In the genomic region with DNA sequence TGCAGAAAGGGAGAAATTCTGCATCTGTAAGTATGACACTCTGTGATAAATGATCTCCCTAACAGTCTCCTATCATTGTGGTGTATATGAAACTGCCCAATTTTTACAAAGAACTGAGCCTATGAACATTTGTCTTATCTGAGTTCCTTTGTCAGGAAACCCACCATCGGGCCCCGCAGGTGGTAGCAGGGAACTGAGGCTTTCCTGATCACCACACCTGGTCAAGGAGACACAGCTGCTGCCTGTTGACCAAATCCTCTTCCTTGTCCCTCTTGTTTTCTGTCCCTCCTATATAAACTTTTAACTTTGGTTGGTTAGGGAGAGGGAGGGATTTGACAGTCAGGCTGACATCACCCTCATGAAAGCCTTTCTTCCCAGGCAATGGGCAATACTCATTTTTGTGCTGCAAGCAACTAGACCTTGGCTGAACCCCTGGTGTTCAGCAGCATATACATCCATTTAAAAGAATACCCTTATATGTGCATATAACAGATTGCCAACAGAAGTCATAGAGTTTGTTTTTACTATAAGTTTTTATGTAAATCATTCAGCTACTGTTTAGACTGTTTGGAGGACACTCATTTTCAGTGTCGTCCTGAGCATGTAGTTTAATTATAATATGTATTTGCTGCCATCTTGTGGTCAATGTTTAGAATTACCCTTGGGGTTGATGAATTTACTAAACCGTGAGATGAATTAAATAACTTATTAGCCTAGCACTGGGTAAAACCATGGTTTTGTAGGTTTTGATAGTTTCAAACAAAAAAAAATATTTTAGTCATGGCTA, we compare ENCODE assay signal across 8 cellular contexts. TPM values are rescaled to one million over a fixed set of nuclear protein-coding genes. Genes with fewer than 3 reads are reported as not detected.
DNase-seq lines count a peak whose midpoint lies in the region; ATAC-seq and TF ChIP-seq lines count a peak whose summit lies in the region.

No MANE protein-coding gene starts in this region.

- WGBS in endodermal cell (ENCODE audit: insufficient coverage in 1 of 2, insufficient read length in 1 of 2), 2 experiments, result 0 to 47% methylated on average over 1 to 4 of the region's 4 CpGs

- H3K4me1 Mint-ChIP-seq in activated CD4-positive, alpha-beta T cell treated with anti-CD3 and anti-CD28 coated beads for 36 hours, result no peaks in the 10 kb centered on the region
- H3K4me1 Mint-ChIP-seq in endodermal cell, result peaks cover 4% of the 10 kb centered on the region

- H3K4me3 ChIP-seq in PC-3 (ENCODE audit: low read length) (no peak overlapping the region), endodermal cell (ENCODE audit: low read length) (no peak overlapping the region)

- POLR2A ChIA-PET in activated CD4-positive, alpha-beta T cell treated with anti-CD3 and anti-CD28 coated beads for 36 hours (lab: Charles Lee), result no interaction called here
- POLR2A ChIA-PET in PC-3 (lab: Charles Lee; ENCODE audit: unreplicated experiment), result no interaction called here

- no peaks in the 10 kb centered on the region for H4K20me1 ChIP-seq in PC-3 (ENCODE audit: low read length)

- CTCF ChIA-PET in activated CD4-positive, alpha-beta T cell treated with anti-CD3 and anti-CD28 coated beads for 36 hours (lab: Charles Lee), result interaction anchor here (0.7 to 5.2 kb wide), 9 partner anchors 20 to 317 kb away, joined by 3 to 29 read pairs (median 4); no protein-coding TSS in a partner anchor
- CTCF ChIA-PET in PC-3 (lab: Charles Lee), result interaction anchor here (0.5 to 1.3 kb wide), 3 partner anchors 226 to 317 kb away, joined by 6 to 17 read pairs (median 7); no protein-coding TSS in a partner anchor

- H3K9me2 ChIP-seq in PC-3 (replicated peaks; ENCODE audit: low read length), result no peaks in the 10 kb centered on the region

- H3K4me3 Mint-ChIP-seq in activated CD4-positive, alpha-beta T cell treated with anti-CD3 and anti-CD28 coated beads for 36 hours, result no peak overlapping the region
- no peak overlapping the region for H3K4me3 Mint-ChIP-seq in endodermal cell

- H3K9me3 Mint-ChIP-seq in activated CD4-positive, alpha-beta T cell treated with anti-CD3 and anti-CD28 coated beads for 36 hours (ENCODE audit: low read depth), result no peaks in the 10 kb centered on the region
- peaks cover 3% of the 10 kb centered on the region for H3K9me3 Mint-ChIP-seq in endodermal cell

- no peak overlapping the region for H2AFZ ChIP-seq in PC-3 (ENCODE audit: low read length)

- no peak overlapping the region for H3K4me2 ChIP-seq in PC-3 (ENCODE audit: low read length)

- peak; percentile 53 for ATAC-seq in activated CD4-positive, alpha-beta T cell treated with anti-CD3 and anti-CD28 coated beads for 36 hours
- peak; percentile 85 for ATAC-seq in PC-3

- DNase-seq in activated CD4-positive, alpha-beta T cell treated with anti-CD3 and anti-CD28 coated beads for 36 hours, result no peak
- no peak for DNase-seq in activated CD4-positive, alpha-beta T cell treated with anti-CD3 and anti-CD28 coated beads, Interleukin-2, amount 50 U/mL, for 1 hour
- DNase-seq in H4 (ENCODE audit: low spot score), result peak; percentile 72
- peak; percentile 71 for DNase-seq in KG1 (lab: John Stamatoyannopoulos, UW)
- DNase-seq in PC-3, result peak; percentile 80
- peak; percentile 39 for DNase-seq in endodermal cell
- peak; percentile 59 for DNase-seq in myocyte (ENCODE audit: low read depth)
- DNase-seq in stimulated activated CD4-positive, alpha-beta T cell treated with anti-CD3 and anti-CD28 coated beads, Interleukin-4, amount 100 ng/mL, for 1 hour, result no peak

- H3K27me3 ChIP-seq in PC-3 (ENCODE audit: low read length), result no peaks in the 10 kb centered on the region
- H3K27me3 ChIP-seq in endodermal cell (ENCODE audit: control insufficient read depth, insufficient read depth, low read length, poor library complexity, severe bottlenecking), result no peaks in the 10 kb centered on the region

- H3K27ac ChIP-seq in PC-3 (ENCODE audit: low read length) (no peak overlapping the region), endodermal cell (ENCODE audit: low read depth, low read length) (no peak overlapping the region)

- H3K9ac ChIP-seq in PC-3 (ENCODE audit: low read length) (no peak overlapping the region), endodermal cell (ENCODE audit: extremely low read depth, low read length, poor library complexity, severe bottlenecking) (no peak overlapping the region)

- no peaks in the 10 kb centered on the region for H3K9me3 ChIP-seq in PC-3 (ENCODE audit: low read length)
- no peaks in the 10 kb centered on the region for H3K9me3 ChIP-seq in endodermal cell (ENCODE audit: control insufficient read depth, low read length)

- H3F3A ChIP-seq in PC-3 (ENCODE audit: low read length, unreplicated experiment), result no peaks in the 10 kb centered on the region

- no peak overlapping the region for H3K27ac Mint-ChIP-seq in activated CD4-positive, alpha-beta T cell treated with anti-CD3 and anti-CD28 coated beads for 36 hours
- no peak overlapping the region for H3K27ac Mint-ChIP-seq in endodermal cell

- TF ChIP-seq CTCF in PC-3 (conservative IDR thresholded peaks at IDR 0.05; ENCODE audit: low read depth, low read length), result peak; percentile 77
- peak; percentile 80 for TF ChIP-seq CTCF in endodermal cell (conservative IDR thresholded peaks at IDR 0.05)

- intact Hi-C loops in activated CD4-positive, alpha-beta T cell treated with anti-CD3 and anti-CD28 coated beads for 36 hours (cut with DNase I, micrococcal nuclease), result loop anchor here (1.0 to 2.0 kb wide), 3 partner anchors 226 to 317 kb away; no protein-coding TSS in a partner anchor
- intact Hi-C loops in PC-3 (cut with micrococcal nuclease), result loop anchor here (1.0 to 2.0 kb wide), 3 partner anchors 226 to 387 kb away; partner anchors contain the start of genes CENPQ and MMUT

- H3K4me1 ChIP-seq in PC-3 (ENCODE audit: insufficient read depth, low read length), result no peaks in the 10 kb centered on the region
- H3K4me1 ChIP-seq in endodermal cell (ENCODE audit: control insufficient read depth, insufficient read depth, low read length), result no peaks in the 10 kb centered on the region

- no TSS peak for BruUV-seq in PC-3 (replicated peaks; lab: Mats Ljungman, UMichigan)

- H3K36me3 ChIP-seq in PC-3 (ENCODE audit: low read depth, low read length) (no peaks in the 10 kb centered on the region), endodermal cell (ENCODE audit: control insufficient read depth, insufficient read depth, low read length) (no peaks in the 10 kb centered on the region)

- no peaks in the 10 kb centered on the region for H3K36me3 Mint-ChIP-seq in activated CD4-positive, alpha-beta T cell treated with anti-CD3 and anti-CD28 coated beads for 36 hours (ENCODE audit: low read depth)
- no peaks in the 10 kb centered on the region for H3K36me3 Mint-ChIP-seq in endodermal cell (ENCODE audit: low read depth)

- peaks cover 5% of the 10 kb centered on the region for H3K27me3 Mint-ChIP-seq in activated CD4-positive, alpha-beta T cell treated with anti-CD3 and anti-CD28 coated beads for 36 hours
- no peaks in the 10 kb centered on the region for H3K27me3 Mint-ChIP-seq in endodermal cell (ENCODE audit: insufficient read depth)

- no peaks in the 10 kb centered on the region for H3K79me2 ChIP-seq in PC-3 (ENCODE audit: low read length)

RNA-seq across cellular contexts. Expression of gene CRISP1, which starts 17.0 kb away (rescaled TPM):
- not detected for total RNA-seq in activated CD4-positive, alpha-beta T cell treated with anti-CD3 and anti-CD28 coated beads for 36 hours
- total RNA-seq in H4 (2014; rRNA removed; shearing (Covaris generic)), result not detected in 2 replicates
- total RNA-seq in PC-3 (2014; rRNA removed) (not detected in 2 replicates), endodermal cell (not detected), myocyte (not detected in 2 replicates)
- not detected for polyA plus RNA-seq in endodermal cell (2013, experiment 1 of 2)
- not detected for polyA plus RNA-seq in endodermal cell (2013, experiment 2 of 2)
- not detected for polyA plus RNA-seq in myocyte (2012)

Comparison
In these comparisons a context has a peak if more than half of its experiments do, and no peak if none do; other contexts are left out.
1. DNase-seq: peak in H4 (single experiment), KG1 (single experiment), PC-3 (single experiment), endodermal cell (single experiment) and myocyte (single experiment); none in activated CD4-positive, alpha-beta T cell treated with anti-CD3 and anti-CD28 coated beads for 36 hours (single experiment), activated CD4-positive, alpha-beta T cell treated with anti-CD3 and anti-CD28 coated beads, Interleukin-2, amount 50 U/mL, for 1 hour (single experiment) and stimulated activated CD4-positive, alpha-beta T cell treated with anti-CD3 and anti-CD28 coated beads, Interleukin-4, amount 100 ng/mL, for 1 hour (single experiment).